10 cellular contexts compared by ENCODE assay signal in genomic region chr5:175778951-175779475, GRCh38.
DNase-seq lines count a peak whose midpoint lies in the region; ATAC-seq and TF ChIP-seq lines count a peak whose summit lies in the region.
"Had no signal": no experiment of that assay in that cellular context is flagged by ENCODE, and none has a peak within 500 bp of the region (broad histone marks: within the 10 kb centered on the region; RNA-seq: fewer than 3 reads in every experiment).

No MANE protein-coding gene starts in this region.

- no peaks in the 10 kb centered on the region for H3K4me1 ChIP-seq in GM23248 (ENCODE audit: insufficient read depth)

- no peaks in the 10 kb centered on the region for H3K79me2 ChIP-seq in GM23248 (ENCODE audit: insufficient read depth)

- no peaks in the 10 kb centered on the region for H3K9me2 ChIP-seq in GM23248 (ENCODE audit: insufficient read depth)

- TF ChIP-seq CTCF in VCaP (conservative IDR thresholded peaks at IDR 0.05), result no peak

- peak; percentile 13 for DNase-seq in GM23248
- peak; percentile 97 for DNase-seq in NCI-H2029 treated with DMSO at 0.1 percent for 48 hours (lab: John Stamatoyannopoulos, UW)
- DNase-seq in occipital lobe (lab: John Stamatoyannopoulos, UW), result peak; percentile 61
- no peak for DNase-seq in activated CD8-positive, alpha-beta memory T cell treated with anti-CD3 and anti-CD28 coated beads, Interleukin-2, amount 50 U/mL, for 48 hours
- no peak for DNase-seq in HuH-7.5 (ENCODE audit: low spot score)
- DNase-seq: effector memory CD8-positive, alpha-beta T cell; WERI-Rb-1 had no signal

- H3K27ac ChIP-seq in GM23248, result no peak overlapping the region
- peak overlapping the region; percentile 69 for H3K27ac ChIP-seq in VCaP
- H3K27ac ChIP-seq: WERI-Rb-1 had no signal

- H3K27me3 ChIP-seq in GM23248 (replicated peaks; ENCODE audit: insufficient read depth), result peaks cover 4% of the 10 kb centered on the region

- H4K20me1 ChIP-seq in GM23248 (ENCODE audit: insufficient read depth), result no peaks in the 10 kb centered on the region

- no peak overlapping the region for H3K4me3 ChIP-seq in GM23248

- H3K9ac ChIP-seq in GM23248, result no peak overlapping the region

- 18 to 25% methylated on average over 6 of the region's 6 CpGs for WGBS in GM23248 (ENCODE audit: low coverage in 1 of 2, low lambda C conversion rate in 2 of 2, missing lambda C conversion rate in 2 of 2), 2 experiments

- no peaks in the 10 kb centered on the region for H3K9me3 ChIP-seq in GM23248 (ENCODE audit: low read depth)

- H3F3A ChIP-seq in GM23248 (ENCODE audit: insufficient read depth), result no peaks in the 10 kb centered on the region

- H3K36me3 ChIP-seq in GM23248 (ENCODE audit: low read depth), result no peaks in the 10 kb centered on the region
- H3K36me3 ChIP-seq: WERI-Rb-1 had no signal

- in situ Hi-C loops in GM23248 (cut with MboI), result no loop called here

- H3K4me2 ChIP-seq in GM23248 (ENCODE audit: unreplicated experiment), result no peak overlapping the region

- no peak for ATAC-seq in GM21576 (IDR thresholded peaks at IDR 0.05; ENCODE audit: unreplicated experiment)
- no peak for ATAC-seq in HG03108 (IDR thresholded peaks at IDR 0.05; ENCODE audit: unreplicated experiment)
- ATAC-seq: effector memory CD8-positive, alpha-beta T cell had no signal

- no peak overlapping the region for H2AFZ ChIP-seq in GM23248

Comparison
In these comparisons a context has a peak if more than half of its experiments do, and no peak if none do; other contexts are left out.
1. DNase-seq: peak in GM23248 (single experiment), NCI-H2029 treated with DMSO at 0.1 percent for 48 hours (single experiment) and occipital lobe (single experiment); none in activated CD8-positive, alpha-beta memory T cell treated with anti-CD3 and anti-CD28 coated beads, Interleukin-2, amount 50 U/mL, for 48 hours (single experiment) and HuH-7.5 (single experiment).